Comparison of ENCODE assay signal across 1 cellular context in the genomic region with DNA sequence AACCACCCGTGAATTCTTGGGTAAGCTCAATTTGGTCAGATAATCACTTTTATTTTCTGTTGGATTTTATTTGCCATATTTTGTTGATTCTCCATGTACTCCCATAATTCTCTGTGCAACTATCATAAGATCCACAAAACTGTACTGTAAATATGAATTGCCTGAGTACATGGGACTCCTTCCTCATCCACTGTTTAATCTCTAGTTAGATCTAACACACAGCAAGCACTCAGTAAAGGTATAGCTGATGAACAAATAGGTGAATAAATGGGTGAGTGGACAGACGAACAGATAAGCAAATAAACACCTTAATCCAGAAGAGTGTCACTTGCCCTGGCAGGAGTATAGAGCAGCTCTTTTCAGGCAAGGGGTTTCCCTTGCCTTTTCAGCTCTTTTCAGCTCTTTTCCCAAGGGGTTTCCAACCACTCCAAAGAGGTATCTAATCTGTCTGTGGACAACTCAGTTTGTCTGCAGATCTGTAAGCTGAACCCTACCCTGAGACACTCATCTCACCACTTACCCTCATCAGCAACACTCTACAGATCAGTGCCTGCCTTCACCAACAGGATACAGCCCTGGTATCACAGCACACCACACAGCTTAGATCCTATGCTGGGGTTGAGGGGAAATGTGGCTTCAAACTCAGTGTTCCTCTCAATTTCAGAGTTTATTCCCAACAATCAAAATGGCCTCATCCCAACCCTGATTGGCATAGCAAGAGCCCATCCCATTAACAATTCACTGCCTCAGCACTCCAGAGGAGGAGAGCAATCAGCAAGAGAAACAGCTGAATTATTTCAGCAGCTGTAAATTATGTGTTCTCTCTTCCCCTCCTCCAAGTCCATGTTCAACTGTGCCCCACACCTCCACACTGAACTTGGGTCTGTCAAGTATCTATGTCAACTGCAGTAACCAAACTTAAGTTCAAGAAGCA.
TF ChIP-seq lines count a peak whose summit lies in the region.

No MANE protein-coding gene starts in this region.

TF ChIP-seq in GM23338, 12 proteins besides CTCF, POLR2A, EP300 and RAD21 (continued from another document):
- TF ChIP-seq ZNF462 (CRISPR knock-in tag; IDR thresholded peaks at IDR 0.05): no peak
- TF ChIP-seq CREB1 (CRISPR knock-in tag; IDR thresholded peaks at IDR 0.05; ENCODE audit: low read depth): no peak
- no peak for TF ChIP-seq STAT1 (IDR thresholded peaks at IDR 0.05; ENCODE audit: unreplicated experiment)
TF ChIP-seq in GM23338: peak in this region for 0.
